19 cellular contexts compared by ENCODE assay signal in the genomic region with DNA sequence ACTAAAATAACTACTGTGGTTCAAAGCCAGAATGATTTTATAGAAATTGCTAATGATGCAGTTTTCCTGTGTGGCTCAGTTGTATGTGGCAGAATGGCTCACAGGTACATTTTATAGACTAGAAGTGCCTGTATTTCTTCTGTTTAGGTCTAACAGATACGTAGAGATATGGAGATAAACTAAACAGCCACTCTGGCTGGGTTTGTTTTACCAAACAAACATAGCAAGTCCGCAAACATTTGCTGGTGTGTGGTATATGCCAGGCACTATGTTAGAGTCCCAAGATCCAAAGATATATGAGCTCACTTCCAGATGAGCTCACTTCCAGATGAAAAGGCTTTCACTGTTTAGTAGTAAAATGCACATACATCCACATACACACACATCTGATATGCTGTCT. TPM values are rescaled to one million over a fixed set of nuclear protein-coding genes. Genes with fewer than 3 reads are reported as not detected.
DNase-seq lines count a peak whose midpoint lies in the region; ATAC-seq and TF ChIP-seq lines count a peak whose summit lies in the region.
"Had no signal": no experiment of that assay in that cellular context is flagged by ENCODE, and none has a peak within 500 bp of the region (broad histone marks: within the 10 kb centered on the region; RNA-seq: fewer than 3 reads in every experiment).

No MANE protein-coding gene starts in this region.

- TF ChIP-seq CTCF in LNCaP clone FGC (IDR thresholded peaks at IDR 0.05; ENCODE audit: control insufficient read depth, extremely low read depth, insufficient read depth), result no peak
- TF ChIP-seq CTCF in prostate gland (IDR thresholded peaks at IDR 0.05), result no peak
- TF ChIP-seq CTCF in GM10248 (IDR thresholded peaks at IDR 0.05; ENCODE audit: control extremely low read depth, extremely low read depth, low read depth, missing control alignments), result no peak
- TF ChIP-seq CTCF in mucosa of descending colon (IDR thresholded peaks at IDR 0.05), result no peak

- H3K4me3 ChIP-seq in LNCaP clone FGC (ENCODE audit: low read depth, low read length) (peak overlapping the region; percentile 22; the same call in 1 of the 2 replicates), prostate gland (no peak overlapping the region), mucosa of descending colon (no peak overlapping the region)
- H3K4me3 ChIP-seq: GM23248, HAP-1, PC-9 had no signal

- peak overlapping the region; percentile 43 to 60 for H3K27ac ChIP-seq in prostate gland
- H3K27ac ChIP-seq: GM23248, PC-9 had no signal

- no peaks in the 10 kb centered on the region for H3K9me3 ChIP-seq in prostate gland
- no peaks in the 10 kb centered on the region for H3K9me3 ChIP-seq in mucosa of descending colon
- H3K9me3 ChIP-seq: HAP-1 had no signal

- peaks cover 16% of the 10 kb centered on the region for H3K36me3 Mint-ChIP-seq in activated CD4-positive, alpha-beta memory T cell treated with anti-CD3 and anti-CD28 coated beads, Interleukin-2, amount 10 ng/mL, durations not matched to agents 7 days and 5 days (ENCODE audit: low read depth)
- no peaks in the 10 kb centered on the region for H3K36me3 Mint-ChIP-seq in activated CD4-positive, alpha-beta memory T cell treated with anti-CD3 and anti-CD28 coated beads for 36 hours
- H3K36me3 Mint-ChIP-seq in activated CD8-positive, alpha-beta T cell treated with anti-CD3 and anti-CD28 coated beads, Interleukin-2, amount 10 ng/mL, durations not matched to agents 7 days and 5 days (ENCODE audit: low read depth), result peaks cover 39% of the 10 kb centered on the region

- intact Hi-C loops in activated CD4-positive, alpha-beta memory T cell treated with anti-CD3 and anti-CD28 coated beads for 36 hours (cut with micrococcal nuclease), result no loop called here
- intact Hi-C loops in prostate gland (cut with DNase I), result no loop called here
- intact Hi-C loops in mucosa of descending colon (cut with DNase I, micrococcal nuclease), result no loop called here

- TF ChIP-seq POLR2A in prostate gland (IDR thresholded peaks at IDR 0.05), result no peak

- ATAC-seq in activated CD8-positive, alpha-beta T cell treated with anti-CD3 and anti-CD28 coated beads, Interleukin-2, amount 10 ng/mL, durations not matched to agents 7 days and 5 days, result no peak
- ATAC-seq in mucosa of descending colon (no peak), HG02678 (IDR thresholded peaks at IDR 0.05; ENCODE audit: unreplicated experiment) (no peak)

- no peaks in the 10 kb centered on the region for H3K27me3 ChIP-seq in prostate gland (replicated peaks; ENCODE audit: insufficient read depth)

- 32% methylated on average over 2 of the region's 2 CpGs for WGBS in prostate gland

- DNase-seq in activated CD4-positive, alpha-beta memory T cell treated with anti-CD3 and anti-CD28 coated beads, Interleukin-2, amount 10 ng/mL, durations not matched to agents 7 days and 5 days, result no peak
- no peak for DNase-seq in activated CD4-positive, alpha-beta memory T cell treated with anti-CD3 and anti-CD28 coated beads for 36 hours
- DNase-seq in LNCaP clone FGC (ENCODE audit: low read depth), result peak; percentile 100
- DNase-seq in activated CD8-positive, alpha-beta T cell treated with anti-CD3 and anti-CD28 coated beads, Interleukin-2, amount 10 ng/mL, durations not matched to agents 7 days and 5 days, result no peak
- DNase-seq in prostate gland (ENCODE audit: low spot score), result peak; percentile 55
- DNase-seq in GM10248 (ENCODE audit: extremely low spot score), result no peak
- DNase-seq in mucosa of descending colon, result no peak
- DNase-seq: 8988T, COR-L47, DMS79, GM23248, NCI-H1694 treated with DMSO at 0.1 percent for 48 hours, NCI-H446 treated with DMSO at 0.1 percent for 48 hours, NCI-H526 treated with DMSO at 0.1 percent for 48 hours, PC-9, SHP77 had no signal

- no peaks in the 10 kb centered on the region for H3K36me3 ChIP-seq in prostate gland
- no peaks in the 10 kb centered on the region for H3K36me3 ChIP-seq in mucosa of descending colon (ENCODE audit: low read depth)
- H3K36me3 ChIP-seq: HAP-1 had no signal

- H3K4me1 Mint-ChIP-seq in activated CD4-positive, alpha-beta memory T cell treated with anti-CD3 and anti-CD28 coated beads, Interleukin-2, amount 10 ng/mL, durations not matched to agents 7 days and 5 days, result peaks cover 84% of the 10 kb centered on the region
- H3K4me1 Mint-ChIP-seq in activated CD4-positive, alpha-beta memory T cell treated with anti-CD3 and anti-CD28 coated beads for 36 hours (ENCODE audit: low read depth), result peaks cover 43% of the 10 kb centered on the region
- H3K4me1 Mint-ChIP-seq in activated CD8-positive, alpha-beta T cell treated with anti-CD3 and anti-CD28 coated beads, Interleukin-2, amount 10 ng/mL, durations not matched to agents 7 days and 5 days (ENCODE audit: low read depth), result peaks cover 83% of the 10 kb centered on the region

- peak overlapping the region; percentile 6 for H3K27ac Mint-ChIP-seq in activated CD4-positive, alpha-beta memory T cell treated with anti-CD3 and anti-CD28 coated beads, Interleukin-2, amount 10 ng/mL, durations not matched to agents 7 days and 5 days
- no peak overlapping the region for H3K27ac Mint-ChIP-seq in activated CD4-positive, alpha-beta memory T cell treated with anti-CD3 and anti-CD28 coated beads for 36 hours
- H3K27ac Mint-ChIP-seq in activated CD8-positive, alpha-beta T cell treated with anti-CD3 and anti-CD28 coated beads, Interleukin-2, amount 10 ng/mL, durations not matched to agents 7 days and 5 days, result peak overlapping the region; percentile 8

- CTCF ChIA-PET in activated CD4-positive, alpha-beta memory T cell treated with anti-CD3 and anti-CD28 coated beads, Interleukin-2, amount 10 ng/mL, durations not matched to agents 7 days and 5 days (lab: Charles Lee), result interaction anchor here (1.0 to 1.6 kb wide), 3 partner anchors 9 to 110 kb away, joined by 3 to 4 read pairs (median 3); no protein-coding TSS in a partner anchor
- CTCF ChIA-PET in activated CD4-positive, alpha-beta memory T cell treated with anti-CD3 and anti-CD28 coated beads for 36 hours (lab: Charles Lee), result interaction anchor here (0.9 to 2.7 kb wide), 5 partner anchors 14 to 185 kb away, joined by 3 to 7 read pairs (median 4); no protein-coding TSS in a partner anchor
- CTCF ChIA-PET in activated CD8-positive, alpha-beta T cell treated with anti-CD3 and anti-CD28 coated beads, Interleukin-2, amount 10 ng/mL, durations not matched to agents 7 days and 5 days (lab: Charles Lee), result interaction anchor here (0.9 to 3.8 kb wide), 7 partner anchors 25 to 120 kb away, joined by 3 to 18 read pairs (median 3); a partner anchor contains a TSS
- CTCF ChIA-PET in GM10248 (lab: Yijun Ruan, JAX), result interaction anchor here (1.0 kb wide), 1 partner anchor 12 kb away, joined by 3 read pairs; no protein-coding TSS in a partner anchor

- peaks cover 7% of the 10 kb centered on the region for H3K4me1 ChIP-seq in prostate gland (replicated peaks)
- no peaks in the 10 kb centered on the region for H3K4me1 ChIP-seq in mucosa of descending colon (ENCODE audit: low read depth)
- H3K4me1 ChIP-seq: HAP-1 had no signal

- peaks cover 2% of the 10 kb centered on the region for H3K27me3 Mint-ChIP-seq in activated CD4-positive, alpha-beta memory T cell treated with anti-CD3 and anti-CD28 coated beads, Interleukin-2, amount 10 ng/mL, durations not matched to agents 7 days and 5 days
- no peaks in the 10 kb centered on the region for H3K27me3 Mint-ChIP-seq in activated CD4-positive, alpha-beta memory T cell treated with anti-CD3 and anti-CD28 coated beads for 36 hours
- H3K27me3 Mint-ChIP-seq in activated CD8-positive, alpha-beta T cell treated with anti-CD3 and anti-CD28 coated beads, Interleukin-2, amount 10 ng/mL, durations not matched to agents 7 days and 5 days (ENCODE audit: low read depth), result peaks cover 2% of the 10 kb centered on the region

- no peaks in the 10 kb centered on the region for H3K9me3 Mint-ChIP-seq in activated CD4-positive, alpha-beta memory T cell treated with anti-CD3 and anti-CD28 coated beads, Interleukin-2, amount 10 ng/mL, durations not matched to agents 7 days and 5 days
- H3K9me3 Mint-ChIP-seq in activated CD4-positive, alpha-beta memory T cell treated with anti-CD3 and anti-CD28 coated beads for 36 hours, result no peaks in the 10 kb centered on the region
- peaks cover 3% of the 10 kb centered on the region for H3K9me3 Mint-ChIP-seq in activated CD8-positive, alpha-beta T cell treated with anti-CD3 and anti-CD28 coated beads, Interleukin-2, amount 10 ng/mL, durations not matched to agents 7 days and 5 days (ENCODE audit: insufficient read depth)
- H3K9me3 Mint-ChIP-seq: CD14-positive monocyte had no signal

- POLR2A ChIA-PET in activated CD4-positive, alpha-beta memory T cell treated with anti-CD3 and anti-CD28 coated beads, Interleukin-2, amount 10 ng/mL, durations not matched to agents 7 days and 5 days (lab: Charles Lee), result interaction anchor here (0.9 to 4.5 kb wide), 3 partner anchors 16 to 107 kb away, joined by 3 to 58 read pairs (median 3); a partner anchor contains a TSS
- POLR2A ChIA-PET in activated CD4-positive, alpha-beta memory T cell treated with anti-CD3 and anti-CD28 coated beads for 36 hours (lab: Charles Lee), result no interaction called here
- POLR2A ChIA-PET in activated CD8-positive, alpha-beta T cell treated with anti-CD3 and anti-CD28 coated beads, Interleukin-2, amount 10 ng/mL, durations not matched to agents 7 days and 5 days (lab: Charles Lee), result no interaction called here
- POLR2A ChIA-PET in GM10248 (lab: Yijun Ruan, JAX), result no interaction called here

- H3K4me3 Mint-ChIP-seq in activated CD4-positive, alpha-beta memory T cell treated with anti-CD3 and anti-CD28 coated beads, Interleukin-2, amount 10 ng/mL, durations not matched to agents 7 days and 5 days, result no peak overlapping the region
- no peak overlapping the region for H3K4me3 Mint-ChIP-seq in activated CD4-positive, alpha-beta memory T cell treated with anti-CD3 and anti-CD28 coated beads for 36 hours
- H3K4me3 Mint-ChIP-seq in activated CD8-positive, alpha-beta T cell treated with anti-CD3 and anti-CD28 coated beads, Interleukin-2, amount 10 ng/mL, durations not matched to agents 7 days and 5 days, result no peak overlapping the region
- H3K4me3 Mint-ChIP-seq: CD14-positive monocyte had no signal

RNA-seq across cellular contexts. Expression of a gene that starts 24.4 kb away (rescaled TPM):
- 1 to 10 TPM; 6.7 to 6.9 TPM for total RNA-seq in activated CD4-positive, alpha-beta memory T cell treated with anti-CD3 and anti-CD28 coated beads, Interleukin-2, amount 10 ng/mL, durations not matched to agents 7 days and 5 days
- under 1 TPM; 0.36 to 0.52 TPM for total RNA-seq in activated CD4-positive, alpha-beta memory T cell treated with anti-CD3 and anti-CD28 coated beads for 36 hours
- 1 to 10 TPM; 2.2 to 2.3 TPM for total RNA-seq in activated CD8-positive, alpha-beta T cell treated with anti-CD3 and anti-CD28 coated beads, Interleukin-2, amount 10 ng/mL, durations not matched to agents 7 days and 5 days
- total RNA-seq in prostate gland (10 to 100 TPM in 1 of 2 donors, 1 to 10 TPM in 1; 6.8 to 29.0 TPM), mucosa of descending colon (1 to 10 TPM in 2 of 3 donors, under 1 TPM in 1; 0.41 to 3.1 (median 1.4) TPM)

Comparison
In these comparisons a context has a peak if more than half of its experiments do, and no peak if none do; other contexts are left out.
1. DNase-seq: peak in LNCaP clone FGC (single experiment) and prostate gland (single experiment); none in activated CD4-positive, alpha-beta memory T cell treated with anti-CD3 and anti-CD28 coated beads, Interleukin-2, amount 10 ng/mL, durations not matched to agents 7 days and 5 days (single experiment), activated CD4-positive, alpha-beta memory T cell treated with anti-CD3 and anti-CD28 coated beads for 36 hours (single experiment), activated CD8-positive, alpha-beta T cell treated with anti-CD3 and anti-CD28 coated beads, Interleukin-2, amount 10 ng/mL, durations not matched to agents 7 days and 5 days (single experiment), GM10248 (single experiment) and mucosa of descending colon (0 of 3).